In the genomic region with DNA sequence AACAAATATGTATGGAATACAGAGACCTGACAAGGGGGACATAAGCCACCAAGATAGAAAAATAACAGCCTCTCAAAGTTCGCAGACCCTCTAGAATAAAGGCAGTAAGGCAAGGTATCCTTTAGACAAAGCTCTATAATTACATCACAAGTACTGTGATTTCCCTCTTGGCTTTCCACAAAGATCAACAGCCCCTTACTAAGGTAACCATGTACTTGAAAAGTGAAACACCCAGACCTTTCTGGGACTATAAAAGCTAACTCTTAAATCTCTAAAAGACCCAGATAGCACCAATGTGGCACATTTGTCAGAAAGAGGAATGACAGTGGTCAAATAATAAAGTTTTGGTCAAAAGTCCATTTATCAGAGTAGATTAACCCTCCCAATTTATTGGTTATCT, we compare ENCODE assay signal across 8 cellular contexts. TPM values are rescaled to one million over a fixed set of nuclear protein-coding genes. Genes with fewer than 3 reads are reported as not detected.
DNase-seq lines count a peak whose midpoint lies in the region; ATAC-seq and TF ChIP-seq lines count a peak whose summit lies in the region.

No MANE protein-coding gene starts in this region.

- no peak for TF ChIP-seq POLR2A in esophagus squamous epithelium (IDR thresholded peaks at IDR 0.05)

- H3K27me3 ChIP-seq in cardiac muscle cell = no peaks in the 10 kb centered on the region
- H3K27me3 ChIP-seq in esophagus squamous epithelium = no peaks in the 10 kb centered on the region

- H3K4me3 Mint-ChIP-seq in WTC11 = no peak overlapping the region

- H3K4me1 Mint-ChIP-seq in WTC11 = peaks cover 65% of the 10 kb centered on the region

- peak; percentile 32 for ATAC-seq in HG03039 (IDR thresholded peaks at IDR 0.05; ENCODE audit: unreplicated experiment)
- no peak for ATAC-seq in WTC11

- H3K4me1 ChIP-seq in cardiac muscle cell (ENCODE audit: low read depth) (peaks cover 19% of the 10 kb centered on the region), esophagus squamous epithelium (peaks cover 19 to 86% (median 25%) of the 10 kb centered on the region in 3 donors)

- no peaks in the 10 kb centered on the region for H3K36me3 Mint-ChIP-seq in WTC11

- H3K4me3 ChIP-seq in cardiac muscle cell = no peak overlapping the region
- H3K4me3 ChIP-seq in esophagus squamous epithelium = no peak overlapping the region

- DNase-seq in cardiac muscle cell (ENCODE audit: low read depth in 1 of 2, low spot score in 1 of 2) (no peak), cardiac septum (ENCODE audit: low spot score) (no peak), WTC11 (ENCODE audit: low spot score) (no peak), esophagus squamous epithelium (lab: John Stamatoyannopoulos, UW) (no peak), NCI-H2081 (lab: John Stamatoyannopoulos, UW) (no peak), germinal center (ENCODE audit: low spot score) (no peak)
- DNase-seq in activated effector memory CD4-positive, alpha-beta T cell treated with anti-CD3 and anti-CD28 coated beads, Interleukin-2, amount 50 U/mL, for 16 hours = no peak

- CTCF ChIA-PET in WTC11 (lab: Charles Lee) = no interaction called here

- H3K27ac Mint-ChIP-seq in WTC11 = peak overlapping the region; percentile 5; the same call in 1 of the 2 replicates

- H3K9me3 ChIP-seq in cardiac muscle cell (ENCODE audit: low read depth) (no peaks in the 10 kb centered on the region), esophagus squamous epithelium (no peaks in the 10 kb centered on the region)

- H3K27ac ChIP-seq in cardiac muscle cell (peak overlapping the region; percentile 57), esophagus squamous epithelium (peak overlapping the region in 2 of 4 donors; percentile 3 to 47)

- POLR2A ChIA-PET in WTC11 (lab: Charles Lee) = interaction anchor here (0.5 kb wide), 1 partner anchor 12 kb away, joined by 5 read pairs; no protein-coding TSS in a partner anchor

- intact Hi-C loops in cardiac septum (cut with DNase I) (loop anchor here (5.0 kb wide), 1 partner anchor 37 kb away; no protein-coding TSS in a partner anchor), esophagus squamous epithelium (cut with DNase I) (no loop called here)

- H3K36me3 ChIP-seq in cardiac muscle cell (no peaks in the 10 kb centered on the region), esophagus squamous epithelium (no peaks in the 10 kb centered on the region)

- TF ChIP-seq CTCF in cardiac muscle cell (IDR thresholded peaks at IDR 0.05; ENCODE audit: low read depth, low read length) = no peak
- TF ChIP-seq CTCF in WTC11 (IDR thresholded peaks at IDR 0.05) = no peak
- no peak for TF ChIP-seq CTCF in esophagus squamous epithelium (IDR thresholded peaks at IDR 0.05)

- 40 to 50% methylated on average over 1 of the region's 1 CpG for WGBS in esophagus squamous epithelium, 2 donors

- no peaks in the 10 kb centered on the region for H3K9me3 Mint-ChIP-seq in WTC11

- H3K27me3 Mint-ChIP-seq in WTC11 (ENCODE audit: low read depth) = no peaks in the 10 kb centered on the region

TF ChIP-seq in WTC11, 78 proteins besides CTCF, POLR2A, EP300 and RAD21:
- TF ChIP-seq TP53 (CRISPR knock-in tag; IDR thresholded peaks at IDR 0.05) (no peak), E2F5 (CRISPR knock-in tag; IDR thresholded peaks at IDR 0.05) (no peak), ZNF396 (CRISPR knock-in tag; IDR thresholded peaks at IDR 0.05; ENCODE audit: borderline replicate concordance) (no peak), ZSCAN18 (CRISPR knock-in tag; IDR thresholded peaks at IDR 0.05) (no peak), FOXK1 (CRISPR knock-in tag; IDR thresholded peaks at IDR 0.05) (no peak)

RNA-seq across cellular contexts. Expression of gene TBL1XR1, which starts 51.9 kb away (rescaled TPM):
- total RNA-seq in cardiac muscle cell (49.6 and 81.7 TPM in 2 replicates), cardiac septum (164 TPM), WTC11 (2021) (133 to 148 TPM (median 139 TPM) in 3 replicates), esophagus squamous epithelium (10 to 100 TPM; 66.0 to 79.8 (median 72.4) TPM)
- 23.7 and 42.7 TPM in 2 replicates for polyA plus RNA-seq in cardiac muscle cell
